ENCODE assay signal across 10 cellular contexts in genomic region chr9:137168575-137168906, GRCh38. TPM values are rescaled to one million over a fixed set of nuclear protein-coding genes. Genes with fewer than 3 reads are reported as not detected.
DNase-seq lines count a peak whose midpoint lies in the region; ATAC-seq and TF ChIP-seq lines count a peak whose summit lies in the region.
"Had no signal": no experiment of that assay in that cellular context is flagged by ENCODE, and none has a peak within 500 bp of the region (broad histone marks: within the 10 kb centered on the region; RNA-seq: fewer than 3 reads in every experiment).

No MANE protein-coding gene starts in this region.

- no peaks in the 10 kb centered on the region for H3K9me3 Mint-ChIP-seq in stimulated activated memory B cell treated with anti-CD40 and anti-IgM and Interleukin-4, amounts not matched to agents 10 μg/mL and 1 μg/mL and 100 μg/mL, for 72 hours

- in situ Hi-C loops in SK-MEL-5 (cut with HindIII; ENCODE audit: low pct_unique_long_range_greater_than_20kb, low sequenced_read_pairs) = no loop called here

- peak overlapping the region; percentile 34 for H3K4me3 Mint-ChIP-seq in stimulated activated memory B cell treated with anti-CD40 and anti-IgM and Interleukin-4, amounts not matched to agents 10 μg/mL and 1 μg/mL and 100 μg/mL, for 72 hours

- H3K36me3 ChIP-seq in right atrium auricular region = no peaks in the 10 kb centered on the region

- no peak for ATAC-seq in stimulated activated memory B cell treated with anti-CD40 and anti-IgM and Interleukin-4, amounts not matched to agents 10 μg/mL and 1 μg/mL and 100 μg/mL, for 72 hours
- ATAC-seq in HG02870 (IDR thresholded peaks at IDR 0.05; ENCODE audit: unreplicated experiment) = no peak

- H3K4me3 ChIP-seq in right atrium auricular region = peak overlapping the region; percentile 11 to 48

- no peak overlapping the region for H3K27ac ChIP-seq in right atrium auricular region

- H3K9me3 ChIP-seq in right atrium auricular region = no peaks in the 10 kb centered on the region

- no peaks in the 10 kb centered on the region for H3K36me3 Mint-ChIP-seq in stimulated activated memory B cell treated with anti-CD40 and anti-IgM and Interleukin-4, amounts not matched to agents 10 μg/mL and 1 μg/mL and 100 μg/mL, for 72 hours

- H3K27me3 ChIP-seq in right atrium auricular region = peaks cover 34 to 51% of the 10 kb centered on the region in 2 donors

- H3K4me1 Mint-ChIP-seq in stimulated activated memory B cell treated with anti-CD40 and anti-IgM and Interleukin-4, amounts not matched to agents 10 μg/mL and 1 μg/mL and 100 μg/mL, for 72 hours = peaks cover 6% of the 10 kb centered on the region

- peaks cover 71% of the 10 kb centered on the region for H3K27me3 Mint-ChIP-seq in stimulated activated memory B cell treated with anti-CD40 and anti-IgM and Interleukin-4, amounts not matched to agents 10 μg/mL and 1 μg/mL and 100 μg/mL, for 72 hours

- DNase-seq in DMS79 treated with DMSO at 0.1 percent for 48 hours (lab: John Stamatoyannopoulos, UW) (peak; percentile 66), DMS79 (lab: John Stamatoyannopoulos, UW) (no peak), SK-MEL-5 (ENCODE audit: low read depth, low spot score) (peak; percentile 18), right atrium auricular region (ENCODE audit: low spot score) (no peak), MV-4-11 (lab: John Stamatoyannopoulos, UW) (no peak), GM19240 (ENCODE audit: insufficient read length, low spot score) (no peak)

- no peak overlapping the region for H3K27ac Mint-ChIP-seq in stimulated activated memory B cell treated with anti-CD40 and anti-IgM and Interleukin-4, amounts not matched to agents 10 μg/mL and 1 μg/mL and 100 μg/mL, for 72 hours

- TF ChIP-seq CTCF in right atrium auricular region (IDR thresholded peaks at IDR 0.05) = no peak

- peaks cover 0 to 36% of the 10 kb centered on the region in 2 donors for H3K4me1 ChIP-seq in right atrium auricular region

RNA-seq across cellular contexts. Expression of gene LRRC26, which starts 1.3 kb away (rescaled TPM):
- total RNA-seq in SK-MEL-5 (2014; rRNA removed; shearing (Covaris generic)) = 0.40 TPM in 1 of 2 replicates, not detected in the other
- 0.43 and 0.81 TPM in 2 replicates for polyA plus RNA-seq in SK-MEL-5 (2015; cell fraction: cytosol; rRNA removed)
- polyA plus RNA-seq in SK-MEL-5 (2015; cell fraction: nucleus; rRNA removed) = 0.83 TPM in 1 of 2 replicates, not detected in the other
- not detected for total RNA-seq in right atrium auricular region
- total RNA-seq: RPMI7951, subcutaneous adipose tissue had no signal

RNA-seq across cellular contexts. Expression of gene TMEM210, which starts 3.3 kb away (rescaled TPM):
- not detected in 2 replicates for total RNA-seq in SK-MEL-5 (2014; rRNA removed; shearing (Covaris generic))
- polyA plus RNA-seq in SK-MEL-5 (2015; cell fraction: cytosol; rRNA removed) = not detected in 2 replicates
- not detected in 2 replicates for polyA plus RNA-seq in SK-MEL-5 (2015; cell fraction: nucleus; rRNA removed)
- total RNA-seq in right atrium auricular region = not detected
- total RNA-seq: RPMI7951, subcutaneous adipose tissue had no signal

RNA-seq across cellular contexts. Expression of gene ANAPC2, which starts 19.8 kb away (rescaled TPM):
- 9.0 and 12.0 TPM in 2 replicates for total RNA-seq in SK-MEL-5 (2014; rRNA removed; shearing (Covaris generic))
- 28.6 and 34.7 TPM in 2 replicates for polyA plus RNA-seq in SK-MEL-5 (2015; cell fraction: cytosol; rRNA removed)
- polyA plus RNA-seq in SK-MEL-5 (2015; cell fraction: nucleus; rRNA removed) = 228 and 280 TPM in 2 replicates
- 10 to 100 TPM; 10.8 to 12.1 TPM for total RNA-seq in right atrium auricular region

RNA-seq across cellular contexts. Expression of gene SSNA1, which starts 19.9 kb away (rescaled TPM):
- total RNA-seq in SK-MEL-5 (2014; rRNA removed; shearing (Covaris generic)) = 59.2 and 60.9 TPM in 2 replicates
- polyA plus RNA-seq in SK-MEL-5 (2015; cell fraction: cytosol; rRNA removed) = 96.5 and 117 TPM in 2 replicates
- 29.2 and 31.6 TPM in 2 replicates for polyA plus RNA-seq in SK-MEL-5 (2015; cell fraction: nucleus; rRNA removed)
- total RNA-seq in right atrium auricular region = 10 to 100 TPM; 67.1 to 72.0 TPM

RNA-seq across cellular contexts. Expression of gene GRIN1, which starts 29.6 kb away (rescaled TPM):
- 0.05 TPM in 1 of 2 replicates, not detected in the other for total RNA-seq in SK-MEL-5 (2014; rRNA removed; shearing (Covaris generic))
- polyA plus RNA-seq in SK-MEL-5 (2015; cell fraction: cytosol; rRNA removed) = 0.24 and 0.51 TPM in 2 replicates
- 0.07 and 0.88 TPM in 2 replicates for polyA plus RNA-seq in SK-MEL-5 (2015; cell fraction: nucleus; rRNA removed)
- total RNA-seq in right atrium auricular region = not detected
- total RNA-seq: RPMI7951, subcutaneous adipose tissue had no signal

Comparison
In these comparisons a context has a peak if more than half of its experiments do, and no peak if none do; other contexts are left out.
1. DNase-seq: peak in DMS79 treated with DMSO at 0.1 percent for 48 hours (single experiment) and SK-MEL-5 (single experiment); none in DMS79 (single experiment), right atrium auricular region (single experiment), MV-4-11 (single experiment) and GM19240 (single experiment).